Comparison of ENCODE assay signal across 1 cellular context in the genomic region with DNA sequence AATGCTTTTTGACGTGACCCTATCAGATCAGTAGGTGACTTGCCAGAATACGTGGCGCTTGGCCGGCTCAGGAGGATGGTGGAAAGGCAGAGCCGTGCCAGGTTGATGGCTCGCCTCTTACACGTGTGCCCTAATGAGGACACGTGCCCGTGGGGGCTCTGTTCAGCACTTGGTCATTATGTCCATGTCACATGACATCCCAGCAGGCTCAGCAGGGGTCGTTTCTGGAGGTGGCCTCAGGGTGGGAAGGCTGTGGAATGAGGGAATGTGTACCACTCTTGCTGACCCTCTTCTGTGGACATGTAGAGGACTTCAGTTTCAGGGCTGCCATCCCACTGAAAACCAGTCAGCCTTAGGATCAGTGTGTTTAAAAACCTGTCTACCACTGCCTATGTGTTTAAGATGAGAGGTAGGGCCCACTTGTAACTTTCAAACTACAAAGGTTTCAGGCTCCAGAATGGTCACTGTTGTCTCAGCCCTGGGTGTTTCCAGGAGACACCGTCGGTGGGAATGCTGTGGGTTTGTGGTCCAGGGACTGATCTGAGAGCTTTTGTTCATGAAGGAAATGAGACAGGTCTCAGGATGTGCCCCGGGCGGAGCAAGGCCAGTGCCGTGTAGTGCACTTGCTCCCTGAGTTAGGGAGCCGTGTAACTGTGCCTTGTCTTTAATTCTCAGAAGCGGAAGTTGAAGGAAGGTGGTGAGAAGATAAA.
TF ChIP-seq lines count a peak whose summit lies in the region.

No MANE protein-coding gene starts in this region.

TF ChIP-seq in WTC11, 78 proteins besides CTCF, POLR2A, EP300 and RAD21 (continued from another document):
- TF ChIP-seq ZNF512 (CRISPR knock-in tag; IDR thresholded peaks at IDR 0.05; ENCODE audit: borderline replicate concordance) (no peak), MYBL2 (CRISPR knock-in tag; IDR thresholded peaks at IDR 0.05) (no peak), EMX1 (CRISPR knock-in tag; IDR thresholded peaks at IDR 0.05) (no peak), SP1 (CRISPR knock-in tag; conservative IDR thresholded peaks at IDR 0.05) (no peak), ERG (CRISPR knock-in tag; IDR thresholded peaks at IDR 0.05) (no peak), HMGA2 (CRISPR knock-in tag; IDR thresholded peaks at IDR 0.05) (no peak), ZNF232 (CRISPR knock-in tag; IDR thresholded peaks at IDR 0.05) (no peak)
- TF ChIP-seq, protein P1, sequence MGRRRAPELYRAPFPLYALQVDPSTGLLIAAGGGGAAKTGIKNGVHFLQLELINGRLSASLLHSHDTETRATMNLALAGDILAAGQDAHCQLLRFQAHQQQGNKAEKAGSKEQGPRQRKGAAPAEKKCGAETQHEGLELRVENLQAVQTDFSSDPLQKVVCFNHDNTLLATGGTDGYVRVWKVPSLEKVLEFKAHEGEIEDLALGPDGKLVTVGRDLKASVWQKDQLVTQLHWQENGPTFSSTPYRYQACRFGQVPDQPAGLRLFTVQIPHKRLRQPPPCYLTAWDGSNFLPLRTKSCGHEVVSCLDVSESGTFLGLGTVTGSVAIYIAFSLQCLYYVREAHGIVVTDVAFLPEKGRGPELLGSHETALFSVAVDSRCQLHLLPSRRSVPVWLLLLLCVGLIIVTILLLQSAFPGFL (CRISPR knock-in tag; IDR thresholded peaks at IDR 0.05; ENCODE audit: borderline replicate concordance): no peak
- TF ChIP-seq, protein P2, sequence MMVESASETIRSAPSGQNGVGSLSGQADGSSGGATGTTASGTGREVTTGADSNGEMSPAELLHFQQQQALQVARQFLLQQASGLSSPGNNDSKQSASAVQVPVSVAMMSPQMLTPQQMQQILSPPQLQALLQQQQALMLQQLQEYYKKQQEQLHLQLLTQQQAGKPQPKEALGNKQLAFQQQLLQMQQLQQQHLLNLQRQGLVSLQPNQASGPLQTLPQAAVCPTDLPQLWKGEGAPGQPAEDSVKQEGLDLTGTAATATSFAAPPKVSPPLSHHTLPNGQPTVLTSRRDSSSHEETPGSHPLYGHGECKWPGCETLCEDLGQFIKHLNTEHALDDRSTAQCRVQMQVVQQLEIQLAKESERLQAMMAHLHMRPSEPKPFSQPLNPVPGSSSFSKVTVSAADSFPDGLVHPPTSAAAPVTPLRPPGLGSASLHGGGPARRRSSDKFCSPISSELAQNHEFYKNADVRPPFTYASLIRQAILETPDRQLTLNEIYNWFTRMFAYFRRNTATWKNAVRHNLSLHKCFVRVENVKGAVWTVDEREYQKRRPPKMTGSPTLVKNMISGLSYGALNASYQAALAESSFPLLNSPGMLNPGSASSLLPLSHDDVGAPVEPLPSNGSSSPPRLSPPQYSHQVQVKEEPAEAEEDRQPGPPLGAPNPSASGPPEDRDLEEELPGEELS (CRISPR knock-in tag; IDR thresholded peaks at IDR 0.05): no peak
- TF ChIP-seq, protein P3, sequence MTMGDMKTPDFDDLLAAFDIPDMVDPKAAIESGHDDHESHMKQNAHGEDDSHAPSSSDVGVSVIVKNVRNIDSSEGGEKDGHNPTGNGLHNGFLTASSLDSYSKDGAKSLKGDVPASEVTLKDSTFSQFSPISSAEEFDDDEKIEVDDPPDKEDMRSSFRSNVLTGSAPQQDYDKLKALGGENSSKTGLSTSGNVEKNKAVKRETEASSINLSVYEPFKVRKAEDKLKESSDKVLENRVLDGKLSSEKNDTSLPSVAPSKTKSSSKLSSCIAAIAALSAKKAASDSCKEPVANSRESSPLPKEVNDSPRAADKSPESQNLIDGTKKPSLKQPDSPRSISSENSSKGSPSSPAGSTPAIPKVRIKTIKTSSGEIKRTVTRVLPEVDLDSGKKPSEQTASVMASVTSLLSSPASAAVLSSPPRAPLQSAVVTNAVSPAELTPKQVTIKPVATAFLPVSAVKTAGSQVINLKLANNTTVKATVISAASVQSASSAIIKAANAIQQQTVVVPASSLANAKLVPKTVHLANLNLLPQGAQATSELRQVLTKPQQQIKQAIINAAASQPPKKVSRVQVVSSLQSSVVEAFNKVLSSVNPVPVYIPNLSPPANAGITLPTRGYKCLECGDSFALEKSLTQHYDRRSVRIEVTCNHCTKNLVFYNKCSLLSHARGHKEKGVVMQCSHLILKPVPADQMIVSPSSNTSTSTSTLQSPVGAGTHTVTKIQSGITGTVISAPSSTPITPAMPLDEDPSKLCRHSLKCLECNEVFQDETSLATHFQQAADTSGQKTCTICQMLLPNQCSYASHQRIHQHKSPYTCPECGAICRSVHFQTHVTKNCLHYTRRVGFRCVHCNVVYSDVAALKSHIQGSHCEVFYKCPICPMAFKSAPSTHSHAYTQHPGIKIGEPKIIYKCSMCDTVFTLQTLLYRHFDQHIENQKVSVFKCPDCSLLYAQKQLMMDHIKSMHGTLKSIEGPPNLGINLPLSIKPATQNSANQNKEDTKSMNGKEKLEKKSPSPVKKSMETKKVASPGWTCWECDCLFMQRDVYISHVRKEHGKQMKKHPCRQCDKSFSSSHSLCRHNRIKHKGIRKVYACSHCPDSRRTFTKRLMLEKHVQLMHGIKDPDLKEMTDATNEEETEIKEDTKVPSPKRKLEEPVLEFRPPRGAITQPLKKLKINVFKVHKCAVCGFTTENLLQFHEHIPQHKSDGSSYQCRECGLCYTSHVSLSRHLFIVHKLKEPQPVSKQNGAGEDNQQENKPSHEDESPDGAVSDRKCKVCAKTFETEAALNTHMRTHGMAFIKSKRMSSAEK (CRISPR knock-in tag; IDR thresholded peaks at IDR 0.05; ENCODE audit: borderline replicate concordance): no peak
